In the genomic region with DNA sequence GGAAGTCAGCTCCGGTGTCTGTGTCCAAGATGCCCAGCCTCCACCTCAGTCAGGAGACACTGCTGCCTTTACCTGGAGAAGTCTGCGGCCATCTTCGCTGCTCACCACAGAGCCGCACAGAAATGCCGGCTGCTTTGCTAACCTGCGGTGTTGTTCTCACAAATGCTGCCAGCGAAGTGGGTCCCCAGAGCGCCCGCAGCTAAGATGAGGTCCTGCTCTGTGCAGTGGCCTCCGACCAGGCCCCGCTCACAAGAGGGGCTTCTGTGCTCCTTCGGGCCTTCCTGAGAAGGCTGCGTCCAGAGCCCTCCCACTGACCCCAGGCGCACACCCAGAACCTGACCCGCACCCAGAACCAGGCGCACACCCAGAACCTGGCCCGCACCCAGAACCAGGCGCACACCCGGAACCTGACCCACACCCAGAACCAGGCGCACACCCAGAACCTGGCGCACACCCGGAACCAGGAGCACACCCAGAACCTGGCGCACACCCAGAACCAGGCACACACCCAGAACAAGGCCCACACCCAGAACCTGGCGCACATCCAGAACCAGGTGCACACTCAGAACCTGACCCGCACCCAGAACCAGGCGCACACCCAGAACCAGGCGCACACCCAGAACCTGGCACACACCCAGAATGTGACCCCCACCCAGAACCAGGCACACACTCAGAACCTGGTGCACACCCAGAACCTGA, we compare ENCODE assay signal across 18 cellular contexts. TPM values are rescaled to one million over a fixed set of nuclear protein-coding genes. Genes with fewer than 3 reads are reported as not detected.
A peak's percentile ranks its signal among the peaks of the same experiment; 100 is the strongest.
DNase-seq lines count a peak whose midpoint lies in the region; ATAC-seq and TF ChIP-seq lines count a peak whose summit lies in the region.
"Had no signal": no experiment of that assay in that cellular context is flagged by ENCODE, and none has a peak within 500 bp of the region (broad histone marks: within the 10 kb centered on the region; RNA-seq: fewer than 3 reads in every experiment).

No MANE protein-coding gene starts in this region.

- H3K27me3 Mint-ChIP-seq in progenitor cell of endocrine pancreas: no peaks in the 10 kb centered on the region
- H3K27me3 Mint-ChIP-seq: CD4-positive, alpha-beta memory T cell had no signal

- H3K4me3 ChIP-seq in RWPE2 (ENCODE audit: severe bottlenecking) (no peak overlapping the region), fibroblast of mammary gland (ENCODE audit: control insufficient read depth, low read depth, low read length) (no peak overlapping the region)
- H3K4me3 ChIP-seq: A549, GM23248, K562 had no signal

- no peak overlapping the region for H3K4me3 Mint-ChIP-seq in progenitor cell of endocrine pancreas (ENCODE audit: low read depth)
- H3K4me3 Mint-ChIP-seq: CD4-positive, alpha-beta memory T cell; H9 had no signal

- DNase-seq in ELR (ENCODE audit: low read depth): peak; percentile 30
- peak; percentile 69 for DNase-seq in RWPE2 (ENCODE audit: low spot score)
- DNase-seq in fibroblast of mammary gland (ENCODE audit: low read depth): peak; percentile 11
- no peak for DNase-seq in progenitor cell of endocrine pancreas (ENCODE audit: low spot score, unreplicated experiment)
- no peak for DNase-seq in stimulated activated CD4-positive, alpha-beta T cell treated with anti-CD3 and anti-CD28 coated beads, Interleukin-12 subunit alpha, Interleukin-12 subunit beta, amount 100 ng/mL, for 4 hours
- no peak for DNase-seq in GOT3 (lab: John Stamatoyannopoulos, UW)
- DNase-seq: BE2C; CD4-positive, alpha-beta memory T cell; DMS153; DMS79 treated with DMSO at 0.1 percent for 48 hours; GF-D8; H9 had no signal

- no peak overlapping the region for H3K27ac ChIP-seq in RWPE2 (ENCODE audit: poor library complexity, severe bottlenecking)
- H3K27ac ChIP-seq: A549, C4-2B, GM23248, HL-60 had no signal

- no peaks in the 10 kb centered on the region for H3K4me1 Mint-ChIP-seq in progenitor cell of endocrine pancreas (ENCODE audit: low read depth)
- H3K4me1 Mint-ChIP-seq: H9 had no signal

- H3K9me3 Mint-ChIP-seq in progenitor cell of endocrine pancreas (ENCODE audit: low read depth): no peaks in the 10 kb centered on the region
- H3K9me3 Mint-ChIP-seq: CD4-positive, alpha-beta memory T cell had no signal

- no peaks in the 10 kb centered on the region for H3K4me1 ChIP-seq in RWPE2 (ENCODE audit: insufficient read depth, poor library complexity, severe bottlenecking)
- H3K4me1 ChIP-seq: A549, BE2C had no signal

- no peaks in the 10 kb centered on the region for H3K27me3 ChIP-seq in RWPE2 (ENCODE audit: insufficient read depth, poor library complexity, severe bottlenecking)
- H3K27me3 ChIP-seq: BE2C had no signal

- no peaks in the 10 kb centered on the region for H3K9me3 ChIP-seq in RWPE2 (ENCODE audit: severe bottlenecking)
- H3K9me3 ChIP-seq: A549, BE2C had no signal

- peaks cover 9% of the 10 kb centered on the region for H3K36me3 Mint-ChIP-seq in progenitor cell of endocrine pancreas (ENCODE audit: insufficient read depth)

- TF ChIP-seq CTCF in RWPE2 (IDR thresholded peaks at IDR 0.05; ENCODE audit: poor library complexity, severe bottlenecking) (no peak), fibroblast of mammary gland (conservative IDR thresholded peaks at IDR 0.05; ENCODE audit: control insufficient read depth, insufficient read depth, low read depth, low read length) (no peak), progenitor cell of endocrine pancreas (IDR thresholded peaks at IDR 0.05; ENCODE audit: unreplicated experiment) (no peak)

- no peak for ATAC-seq in RWPE2 (ENCODE audit: low read depth)
- ATAC-seq in SK-N-SH treated with all-trans-retinoic acid at 6 μM for 48 hours: no peak
- ATAC-seq: K562 had no signal

- peak overlapping the region; percentile 91 for H3K27ac Mint-ChIP-seq in progenitor cell of endocrine pancreas
- H3K27ac Mint-ChIP-seq: CD4-positive, alpha-beta memory T cell; H9 had no signal

- H3K36me3 ChIP-seq in RWPE2 (ENCODE audit: low read depth): no peaks in the 10 kb centered on the region; the same call in 1 of the 2 replicates
- H3K36me3 ChIP-seq: BE2C had no signal

TF ChIP-seq in SK-N-SH treated with all-trans-retinoic acid at 6 μM for 48 hours, 23 proteins besides CTCF, POLR2A, EP300 and RAD21:
- TF ChIP-seq ISL1 (CRISPR knock-in tag; IDR thresholded peaks at IDR 0.05) (no peak), TCF4 (CRISPR knock-in tag; IDR thresholded peaks at IDR 0.05; ENCODE audit: borderline replicate concordance) (no peak), ZNF8 (CRISPR knock-in tag; IDR thresholded peaks at IDR 0.05) (no peak), ZC3H10 (CRISPR knock-in tag; IDR thresholded peaks at IDR 0.05) (no peak), SNAI2 (CRISPR knock-in tag; IDR thresholded peaks at IDR 0.05) (no peak), CSRNP3 (CRISPR knock-in tag; IDR thresholded peaks at IDR 0.05) (no peak), RARB (CRISPR knock-in tag; IDR thresholded peaks at IDR 0.05) (no peak), ARNTL (CRISPR knock-in tag; IDR thresholded peaks at IDR 0.05; ENCODE audit: borderline replicate concordance, low read depth) (no peak), GLIS3 (CRISPR knock-in tag; IDR thresholded peaks at IDR 0.05) (no peak), OSR1 (CRISPR knock-in tag; IDR thresholded peaks at IDR 0.05) (no peak), CREB5 (CRISPR knock-in tag; IDR thresholded peaks at IDR 0.05; ENCODE audit: low read depth) (no peak), PPARA (CRISPR knock-in tag; IDR thresholded peaks at IDR 0.05; ENCODE audit: borderline replicate concordance) (no peak), ESRRG (CRISPR knock-in tag; IDR thresholded peaks at IDR 0.05) (no peak), BACH2 (CRISPR knock-in tag; IDR thresholded peaks at IDR 0.05; ENCODE audit: borderline replicate concordance) (no peak), TOX (CRISPR knock-in tag; IDR thresholded peaks at IDR 0.05; ENCODE audit: borderline replicate concordance) (no peak), CSDC2 (CRISPR knock-in tag; IDR thresholded peaks at IDR 0.05) (no peak)
- TF ChIP-seq, protein P1, sequence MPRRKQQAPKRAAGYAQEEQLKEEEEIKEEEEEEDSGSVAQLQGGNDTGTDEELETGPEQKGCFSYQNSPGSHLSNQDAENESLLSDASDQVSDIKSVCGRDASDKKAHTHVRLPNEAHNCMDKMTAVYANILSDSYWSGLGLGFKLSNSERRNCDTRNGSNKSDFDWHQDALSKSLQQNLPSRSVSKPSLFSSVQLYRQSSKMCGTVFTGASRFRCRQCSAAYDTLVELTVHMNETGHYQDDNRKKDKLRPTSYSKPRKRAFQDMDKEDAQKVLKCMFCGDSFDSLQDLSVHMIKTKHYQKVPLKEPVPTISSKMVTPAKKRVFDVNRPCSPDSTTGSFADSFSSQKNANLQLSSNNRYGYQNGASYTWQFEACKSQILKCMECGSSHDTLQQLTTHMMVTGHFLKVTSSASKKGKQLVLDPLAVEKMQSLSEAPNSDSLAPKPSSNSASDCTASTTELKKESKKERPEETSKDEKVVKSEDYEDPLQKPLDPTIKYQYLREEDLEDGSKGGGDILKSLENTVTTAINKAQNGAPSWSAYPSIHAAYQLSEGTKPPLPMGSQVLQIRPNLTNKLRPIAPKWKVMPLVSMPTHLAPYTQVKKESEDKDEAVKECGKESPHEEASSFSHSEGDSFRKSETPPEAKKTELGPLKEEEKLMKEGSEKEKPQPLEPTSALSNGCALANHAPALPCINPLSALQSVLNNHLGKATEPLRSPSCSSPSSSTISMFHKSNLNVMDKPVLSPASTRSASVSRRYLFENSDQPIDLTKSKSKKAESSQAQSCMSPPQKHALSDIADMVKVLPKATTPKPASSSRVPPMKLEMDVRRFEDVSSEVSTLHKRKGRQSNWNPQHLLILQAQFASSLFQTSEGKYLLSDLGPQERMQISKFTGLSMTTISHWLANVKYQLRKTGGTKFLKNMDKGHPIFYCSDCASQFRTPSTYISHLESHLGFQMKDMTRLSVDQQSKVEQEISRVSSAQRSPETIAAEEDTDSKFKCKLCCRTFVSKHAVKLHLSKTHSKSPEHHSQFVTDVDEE (CRISPR knock-in tag; IDR thresholded peaks at IDR 0.05): no peak
- TF ChIP-seq, protein P2, sequence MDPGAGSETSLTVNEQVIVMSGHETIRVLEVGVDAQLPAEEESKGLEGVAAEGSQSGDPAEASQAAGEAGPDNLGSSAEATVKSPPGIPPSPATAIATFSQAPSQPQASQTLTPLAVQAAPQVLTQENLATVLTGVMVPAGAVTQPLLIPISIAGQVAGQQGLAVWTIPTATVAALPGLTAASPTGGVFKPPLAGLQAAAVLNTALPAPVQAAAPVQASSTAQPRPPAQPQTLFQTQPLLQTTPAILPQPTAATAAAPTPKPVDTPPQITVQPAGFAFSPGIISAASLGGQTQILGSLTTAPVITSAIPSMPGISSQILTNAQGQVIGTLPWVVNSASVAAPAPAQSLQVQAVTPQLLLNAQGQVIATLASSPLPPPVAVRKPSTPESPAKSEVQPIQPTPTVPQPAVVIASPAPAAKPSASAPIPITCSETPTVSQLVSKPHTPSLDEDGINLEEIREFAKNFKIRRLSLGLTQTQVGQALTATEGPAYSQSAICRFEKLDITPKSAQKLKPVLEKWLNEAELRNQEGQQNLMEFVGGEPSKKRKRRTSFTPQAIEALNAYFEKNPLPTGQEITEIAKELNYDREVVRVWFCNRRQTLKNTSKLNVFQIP (CRISPR knock-in tag; IDR thresholded peaks at IDR 0.05; ENCODE audit: borderline replicate concordance, low read depth): no peak

RNA-seq across cellular contexts. Expression of gene FASN, which starts 51.5 kb away (rescaled TPM):
- 303 and 308 TPM in 2 replicates for total RNA-seq in progenitor cell of endocrine pancreas

Comparison
In these comparisons a context has a peak if more than half of its experiments do, and no peak if none do; other contexts are left out.
1. DNase-seq: peak in ELR (single experiment), RWPE2 (single experiment) and fibroblast of mammary gland (single experiment); none in progenitor cell of endocrine pancreas (single experiment), stimulated activated CD4-positive, alpha-beta T cell treated with anti-CD3 and anti-CD28 coated beads, Interleukin-12 subunit alpha, Interleukin-12 subunit beta, amount 100 ng/mL, for 4 hours (single experiment) and GOT3 (single experiment).